Comparison of ENCODE assay signal across 14 cellular contexts in genomic region chr13:40233731-40234195, GRCh38.
DNase-seq lines count a peak whose midpoint lies in the region; ATAC-seq and TF ChIP-seq lines count a peak whose summit lies in the region.
"Had no signal": no experiment of that assay in that cellular context is flagged by ENCODE, and none has a peak within 500 bp of the region (broad histone marks: within the 10 kb centered on the region; RNA-seq: fewer than 3 reads in every experiment).

No MANE protein-coding gene starts in this region.

- TF ChIP-seq CTCF in epithelial cell of esophagus (IDR thresholded peaks at IDR 0.05; ENCODE audit: insufficient read depth, low read depth, low read length, missing control alignments) = no peak
- no peak for TF ChIP-seq CTCF in mesothelial cell of epicardium (IDR thresholded peaks at IDR 0.05; ENCODE audit: unreplicated experiment)
- no peak for TF ChIP-seq CTCF in transverse colon (IDR thresholded peaks at IDR 0.05)
- TF ChIP-seq CTCF in colonic mucosa (IDR thresholded peaks at IDR 0.05) = no peak

- H3K36me3 ChIP-seq in transverse colon = no peaks in the 10 kb centered on the region
- H3K36me3 ChIP-seq in colonic mucosa = no peaks in the 10 kb centered on the region
- H3K36me3 ChIP-seq in CD4-positive, alpha-beta memory T cell (ENCODE audit: insufficient read depth, low read length) = no peaks in the 10 kb centered on the region
- H3K36me3 ChIP-seq: ascending aorta, gastroesophageal sphincter had no signal

- no peak for ATAC-seq in HG03457 (IDR thresholded peaks at IDR 0.05; ENCODE audit: unreplicated experiment)
- ATAC-seq: activated CD8-positive, alpha-beta T cell treated with anti-CD3 and anti-CD28 coated beads, Interleukin-2, amount 10 ng/mL, durations not matched to agents 7 days and 5 days; gastroesophageal sphincter had no signal

- no peak for TF ChIP-seq EP300 in transverse colon (IDR thresholded peaks at IDR 0.05; ENCODE audit: low read depth)

- DNase-seq in NCI-H446 treated with DMSO at 0.1 percent for 48 hours (lab: John Stamatoyannopoulos, UW) (peak; percentile 96), epithelial cell of esophagus (ENCODE audit: low read depth) (peak; percentile 90), mesothelial cell of epicardium (ENCODE audit: low spot score in 2 of 2, unreplicated experiment in 2 of 2) (no peak), transverse colon (no peak), NCI-H2227 treated with DMSO at 0.1 percent for 48 hours (lab: John Stamatoyannopoulos, UW) (no peak), colonic mucosa (no peak)
- DNase-seq in CD4-positive, alpha-beta memory T cell = no peak
- DNase-seq: activated CD8-positive, alpha-beta T cell treated with anti-CD3 and anti-CD28 coated beads, Interleukin-2, amount 10 ng/mL, durations not matched to agents 7 days and 5 days; IMR-90; NCI-H1417 had no signal

- no peaks in the 10 kb centered on the region for H3K9me3 ChIP-seq in transverse colon
- no peaks in the 10 kb centered on the region for H3K9me3 ChIP-seq in colonic mucosa
- H3K9me3 ChIP-seq in CD4-positive, alpha-beta memory T cell (ENCODE audit: control insufficient read depth in 1 of 2, low read length in 2 of 2) = no peaks in the 10 kb centered on the region
- H3K9me3 ChIP-seq: ascending aorta, gastroesophageal sphincter had no signal

- peak overlapping the region; percentile 39 for H3K27ac Mint-ChIP-seq in mesothelial cell of epicardium
- H3K27ac Mint-ChIP-seq in CD4-positive, alpha-beta memory T cell = no peak overlapping the region
- H3K27ac Mint-ChIP-seq: progenitor cell of endocrine pancreas had no signal

- H3K4me1 Mint-ChIP-seq in mesothelial cell of epicardium = peaks cover 52% of the 10 kb centered on the region
- peaks cover 10 to 24% (median 12%) of the 10 kb centered on the region in 4 donors for H3K4me1 Mint-ChIP-seq in CD4-positive, alpha-beta memory T cell

- H3K27me3 ChIP-seq in transverse colon = no peaks in the 10 kb centered on the region
- H3K27me3 ChIP-seq in colonic mucosa = no peaks in the 10 kb centered on the region
- H3K27me3 ChIP-seq in CD4-positive, alpha-beta memory T cell (ENCODE audit: insufficient read depth, low read length) = no peaks in the 10 kb centered on the region
- H3K27me3 ChIP-seq: ascending aorta, gastroesophageal sphincter had no signal

- H3K27me3 Mint-ChIP-seq in mesothelial cell of epicardium (ENCODE audit: low read depth) = no peaks in the 10 kb centered on the region
- H3K27me3 Mint-ChIP-seq in CD4-positive, alpha-beta memory T cell = no peaks in the 10 kb centered on the region

- H3K4me1 ChIP-seq in transverse colon = no peaks in the 10 kb centered on the region
- H3K4me1 ChIP-seq in colonic mucosa = no peaks in the 10 kb centered on the region
- H3K4me1 ChIP-seq in CD4-positive, alpha-beta memory T cell (ENCODE audit: insufficient read depth, low read length) = peaks cover 5% of the 10 kb centered on the region

- CTCF ChIA-PET in CD4-positive, alpha-beta memory T cell (lab: Charles Lee; ENCODE audit: partially characterized antibody) = no interaction called here

- in situ Hi-C loops in transverse colon (cut with MboI; ENCODE audit: low pct_ligation_motif_present in 1 of 4, low pct_unique_long_range_greater_than_20kb in 1 of 4, low sequenced_read_pairs in 3 of 4) = no loop called here

- H3K36me3 Mint-ChIP-seq in mesothelial cell of epicardium = no peaks in the 10 kb centered on the region
- no peaks in the 10 kb centered on the region for H3K36me3 Mint-ChIP-seq in CD4-positive, alpha-beta memory T cell

- no peak for TF ChIP-seq POLR2A in transverse colon (IDR thresholded peaks at IDR 0.05)

- H3K27ac ChIP-seq in transverse colon = peak overlapping the region in 3 of 4 donors; percentile 0 to 32 (median 14)
- H3K27ac ChIP-seq in colonic mucosa = no peak overlapping the region
- H3K27ac ChIP-seq in CD4-positive, alpha-beta memory T cell (ENCODE audit: low read depth, low read length) = no peak overlapping the region

- intact Hi-C loops in transverse colon (cut with DNase I; ENCODE audit: low total_unique reads) (no loop called here), colonic mucosa (cut with DNase I) (no loop called here)
- intact Hi-C loops in CD4-positive, alpha-beta memory T cell (cut with micrococcal nuclease) = no loop called here

- no peak overlapping the region for H3K9ac ChIP-seq in colonic mucosa (ENCODE audit: low read depth in 2 of 2, low read length in 2 of 2)

- no peaks in the 10 kb centered on the region for H3K9me3 Mint-ChIP-seq in mesothelial cell of epicardium
- H3K9me3 Mint-ChIP-seq in CD4-positive, alpha-beta memory T cell = no peaks in the 10 kb centered on the region

- H3K4me3 ChIP-seq in epithelial cell of esophagus (ENCODE audit: low read length) (no peak overlapping the region), transverse colon (no peak overlapping the region), colonic mucosa (no peak overlapping the region)
- no peak overlapping the region for H3K4me3 ChIP-seq in CD4-positive, alpha-beta memory T cell (ENCODE audit: low read length in 2 of 2)
- H3K4me3 ChIP-seq: ascending aorta, gastroesophageal sphincter had no signal

- 90% methylated on average over 8 of the region's 8 CpGs; no CpG with 5 or more reads in 1 of the 2 donors for WGBS in transverse colon (ENCODE audit: low coverage in 1 of 2), 2 donors

- POLR2A ChIA-PET in CD4-positive, alpha-beta memory T cell (lab: Charles Lee; ENCODE audit: partially characterized antibody) = no interaction called here

- no peak overlapping the region for H3K4me3 Mint-ChIP-seq in mesothelial cell of epicardium
- H3K4me3 Mint-ChIP-seq in CD4-positive, alpha-beta memory T cell = no peak overlapping the region
- H3K4me3 Mint-ChIP-seq: activated CD8-positive, alpha-beta T cell treated with anti-CD3 and anti-CD28 coated beads, Interleukin-2, amount 10 ng/mL, durations not matched to agents 7 days and 5 days had no signal

Comparison
In these comparisons a context has a peak if more than half of its experiments do, and no peak if none do; other contexts are left out.
1. DNase-seq: peak in NCI-H446 treated with DMSO at 0.1 percent for 48 hours (single experiment) and epithelial cell of esophagus (single experiment); none in mesothelial cell of epicardium (0 of 2), transverse colon (single experiment), NCI-H2227 treated with DMSO at 0.1 percent for 48 hours (single experiment), colonic mucosa (single experiment) and CD4-positive, alpha-beta memory T cell (0 of 5).
2. H3K27ac ChIP-seq: peak in transverse colon (3 of 4); none in colonic mucosa (single experiment) and CD4-positive, alpha-beta memory T cell (single experiment).